3 cellular contexts compared by ENCODE assay signal in genomic region chr5:176851380-176851779, GRCh38.
TF ChIP-seq lines count a peak whose summit lies in the region.

No MANE protein-coding gene starts in this region.

TF ChIP-seq in A549, 52 proteins besides CTCF, POLR2A, EP300 and RAD21:
- TF ChIP-seq MAFK (IDR thresholded peaks at IDR 0.05; ENCODE audit: partially characterized antibody) (peak; percentile 86), REST (IDR thresholded peaks at IDR 0.05) (no peak)

TF ChIP-seq in HEK293, 187 proteins besides CTCF, POLR2A, EP300 and RAD21:
- TF ChIP-seq ZFHX2 (tag by site-specific recombination; conservative IDR thresholded peaks at IDR 0.05), result 0 out of 2 replicates have a peak, but pooled peaks have one; percentile 3
- no peak for TF ChIP-seq ZNF202 (tag by site-specific recombination; IDR thresholded peaks at IDR 0.05; ENCODE audit: borderline replicate concordance)
- TF ChIP-seq, protein P1, sequence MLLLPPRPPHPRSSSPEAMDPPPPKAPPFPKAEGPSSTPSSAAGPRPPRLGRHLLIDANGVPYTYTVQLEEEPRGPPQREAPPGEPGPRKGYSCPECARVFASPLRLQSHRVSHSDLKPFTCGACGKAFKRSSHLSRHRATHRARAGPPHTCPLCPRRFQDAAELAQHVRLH (tag by site-specific recombination; IDR thresholded peaks at IDR 0.05), result no peak
- TF ChIP-seq SP2 (tag by site-specific recombination; IDR thresholded peaks at IDR 0.05), result no peak
TF ChIP-seq in HEK293: peak in this region for 1.

TF ChIP-seq in K562, 482 proteins besides CTCF, POLR2A, EP300 and RAD21:
- TF ChIP-seq MAFF (IDR thresholded peaks at IDR 0.05; ENCODE audit: low read length) (peak; percentile 9; the same call in 1 of the 2 replicates), GTF2F1 (IDR thresholded peaks at IDR 0.05; ENCODE audit: low read depth, low read length) (no peak), NCOA6 (IDR thresholded peaks at IDR 0.05) (no peak), BACH1 (tag; IDR thresholded peaks at IDR 0.05) (no peak), C11orf30 (IDR thresholded peaks at IDR 0.05; ENCODE audit: low read depth) (peak; percentile 69), ZNF316 (IDR thresholded peaks at IDR 0.05) (peak; percentile 83), MAFK (IDR thresholded peaks at IDR 0.05; ENCODE audit: low read length) (peak; percentile 62), MAFG (tag; conservative IDR thresholded peaks at IDR 0.05) (peak; percentile 66; the same call in 1 of the 2 replicates)
